Comparison of ENCODE assay signal across 8 cellular contexts in genomic region chr10:5317547-5318107, GRCh38. TPM values are rescaled to one million over a fixed set of nuclear protein-coding genes. Genes with fewer than 3 reads are reported as not detected.
A peak's percentile ranks its signal among the peaks of the same experiment; 100 is the strongest.
DNase-seq lines count a peak whose midpoint lies in the region; ATAC-seq and TF ChIP-seq lines count a peak whose summit lies in the region.

No MANE protein-coding gene starts in this region.

- CTCF ChIA-PET in CD8-positive, alpha-beta T cell (lab: Charles Lee), result interaction anchor here (1.3 kb wide), 1 partner anchor 17 kb away, joined by 4 read pairs; no protein-coding TSS in a partner anchor
- CTCF ChIA-PET in GM10248 (lab: Yijun Ruan, JAX), result interaction anchor here (1.1 kb wide), 1 partner anchor 503 kb away, joined by 3 read pairs; no protein-coding TSS in a partner anchor

- intact Hi-C loops in CD8-positive, alpha-beta T cell (cut with DNase I, micrococcal nuclease), result no loop called here

- peak in 6 of 7 experiments; percentile 18 to 70 (median 56) for DNase-seq in CD8-positive, alpha-beta T cell
- DNase-seq in HT-29 (ENCODE audit: low spot score) (peak; percentile 33), fibroblast of the aortic adventitia (ENCODE audit: low read depth) (peak; percentile 15), GM10248 (ENCODE audit: extremely low spot score) (no peak), cerebellar nuclear complex (lab: John Stamatoyannopoulos, UW) (no peak), cerebellar cortex (ENCODE audit: low spot score) (no peak)
- DNase-seq in activated CD8-positive, alpha-beta memory T cell treated with anti-CD3 and anti-CD28 coated beads for 4 hours (ENCODE audit: low read depth in 2 of 2), result peak; percentile 28 to 71
- DNase-seq in stimulated activated CD8-positive, alpha-beta memory T cell treated with anti-CD3 and anti-CD28 coated beads, Interleukin-7, amount 100 ng/mL, for 4 hours (ENCODE audit: low read depth in 2 of 2), result peak; percentile 59 to 83

- H3K4me3 ChIP-seq in CD8-positive, alpha-beta T cell (ENCODE audit: low read depth, low read length), result no peak overlapping the region
- H3K4me3 ChIP-seq in fibroblast of the aortic adventitia (ENCODE audit: low read depth, low read length), result no peak overlapping the region

- H3K4me3 Mint-ChIP-seq in CD8-positive, alpha-beta T cell, result peak overlapping the region; percentile 56

- POLR2A ChIA-PET in CD8-positive, alpha-beta T cell (lab: Charles Lee), result interaction anchor here (0.7 to 0.9 kb wide), 2 partner anchors 11 to 26 kb away, joined by 3 read pairs; no protein-coding TSS in a partner anchor
- POLR2A ChIA-PET in GM10248 (lab: Yijun Ruan, JAX), result no interaction called here

- H3K27ac ChIP-seq in CD8-positive, alpha-beta T cell (ENCODE audit: low read depth, low read length), result no peak overlapping the region

- peak; percentile 87 for ATAC-seq in CD8-positive, alpha-beta T cell

- H3K36me3 Mint-ChIP-seq in CD8-positive, alpha-beta T cell, result no peaks in the 10 kb centered on the region

- no peaks in the 10 kb centered on the region for H3K27me3 ChIP-seq in CD8-positive, alpha-beta T cell (ENCODE audit: insufficient read depth, low read length)

- H3K9me3 Mint-ChIP-seq in CD8-positive, alpha-beta T cell, result peaks cover 5% of the 10 kb centered on the region

- peak overlapping the region; percentile 83 for H3K27ac Mint-ChIP-seq in CD8-positive, alpha-beta T cell

- peaks cover 33% of the 10 kb centered on the region for H3K4me1 Mint-ChIP-seq in CD8-positive, alpha-beta T cell (ENCODE audit: low read depth)

- H3K4me1 ChIP-seq in CD8-positive, alpha-beta T cell (ENCODE audit: insufficient read depth, low read length), result peaks cover 24% of the 10 kb centered on the region

- H3K36me3 ChIP-seq in CD8-positive, alpha-beta T cell (ENCODE audit: insufficient read depth, low read length), result no peaks in the 10 kb centered on the region

- H3K27me3 Mint-ChIP-seq in CD8-positive, alpha-beta T cell (ENCODE audit: low read depth), result no peaks in the 10 kb centered on the region

- H3K9me3 ChIP-seq in CD8-positive, alpha-beta T cell (ENCODE audit: low read length), result no peaks in the 10 kb centered on the region

- TF ChIP-seq CTCF in CD8-positive, alpha-beta T cell (IDR thresholded peaks at IDR 0.05), result no peak
- TF ChIP-seq CTCF in fibroblast of the aortic adventitia (IDR thresholded peaks at IDR 0.05; ENCODE audit: insufficient read depth, low read length) (no peak), GM10248 (IDR thresholded peaks at IDR 0.05; ENCODE audit: control extremely low read depth, extremely low read depth, low read depth, missing control alignments) (no peak)

RNA-seq across cellular contexts. Expression of gene UCN3, which starts 47.1 kb away (rescaled TPM):
- not detected for total RNA-seq in CD8-positive, alpha-beta T cell
- total RNA-seq in HT-29 (2014; rRNA removed; shearing (Covaris generic)), result 0.36 and 0.60 TPM in 2 replicates
- not detected in 2 replicates for total RNA-seq in fibroblast of the aortic adventitia (ENCODE audit: low replicate concordance)

Comparison
In these comparisons a context has a peak if more than half of its experiments do, and no peak if none do; other contexts are left out.
1. DNase-seq: peak in CD8-positive, alpha-beta T cell (6 of 7), HT-29 (single experiment), activated CD8-positive, alpha-beta memory T cell treated with anti-CD3 and anti-CD28 coated beads for 4 hours (2 of 2), fibroblast of the aortic adventitia (single experiment) and stimulated activated CD8-positive, alpha-beta memory T cell treated with anti-CD3 and anti-CD28 coated beads, Interleukin-7, amount 100 ng/mL, for 4 hours (2 of 2); none in GM10248 (single experiment), cerebellar nuclear complex (0 of 2) and cerebellar cortex (single experiment).